Comparison of ENCODE assay signal across 24 cellular contexts in genomic region chr6:11187301-11187700, GRCh38.
"Had no signal": no experiment of that assay in that cellular context is flagged by ENCODE, and none has a peak within 500 bp of the region (broad histone marks: within the 10 kb centered on the region; RNA-seq: fewer than 3 reads in every experiment).

No MANE protein-coding gene starts in this region.

- H3K36me3 ChIP-seq: pancreas had no signal

- H3K27me3 ChIP-seq: adrenal gland, gastroesophageal sphincter, heart right ventricle, neutrophil, pancreas had no signal

- H3K4me1 ChIP-seq: adrenal gland, heart right ventricle, lower lobe of right lung had no signal

- ATAC-seq: activated CD4-positive, alpha-beta T cell treated with anti-CD3 and anti-CD28 coated beads for 36 hours; activated T-helper 17 cell treated with anti-CD3 and anti-CD28 coated beads, Interleukin-2, amount 50 U/mL, for 72 hours; esophagus mucosa; gastroesophageal sphincter; heart right ventricle; lower lobe of right lung; right cardiac atrium; stimulated activated memory B cell treated with anti-CD40 and anti-IgM and Interleukin-4, amounts not matched to agents 10 μg/mL and 1 μg/mL and 100 μg/mL, for 72 hours had no signal

- DNase-seq: activated B cell treated with CpG ODN at 0.5 μM for 24 hours; activated CD4-positive, alpha-beta T cell treated with anti-CD3 and anti-CD28 coated beads for 36 hours; activated CD4-positive, alpha-beta T cell treated with anti-CD3 and anti-CD28 coated beads, Interleukin-2, amount 50 U/mL, for 4 hours; activated CD8-positive, alpha-beta memory T cell treated with anti-CD3 and anti-CD28 coated beads for 24 hours; activated CD8-positive, alpha-beta memory T cell treated with anti-CD3 and anti-CD28 coated beads, Interleukin-2, amount 50 U/mL, for 4 hours; activated T-cell treated with anti-CD3 and anti-CD28 coated beads, Interleukin-2, amount 50 U/mL, for 24 hours; adrenal gland; central memory CD4-positive, alpha-beta T cell; effector memory CD4-positive, alpha-beta T cell; heart right ventricle; kidney; lower lobe of right lung; pancreas; right cardiac atrium; stimulated activated CD4-positive, alpha-beta T cell treated with anti-CD3 and anti-CD28 coated beads, Interleukin-1b, Interleukin-23, amount 100 ng/mL, for 48 hours; T-helper 1 cell; trophoblast cell had no signal

- H3K27me3 Mint-ChIP-seq: activated B cell treated with CpG ODN at 0.5 μM for 24 hours; activated CD4-positive, alpha-beta T cell treated with anti-CD3 and anti-CD28 coated beads for 36 hours; activated naive CD8-positive, alpha-beta T cell; activated T-cell treated with anti-CD3 and anti-CD28 coated beads, Interleukin-2, amount 50 U/mL, for 24 hours; activated T-helper 17 cell treated with anti-CD3 and anti-CD28 coated beads, Interleukin-2, amount 50 U/mL, for 72 hours; stimulated activated memory B cell treated with anti-CD40 and anti-IgM and Interleukin-4, amounts not matched to agents 10 μg/mL and 1 μg/mL and 100 μg/mL, for 72 hours had no signal

- H3K4me1 Mint-ChIP-seq: activated B cell treated with CpG ODN at 0.5 μM for 24 hours; activated CD4-positive, alpha-beta T cell treated with anti-CD3 and anti-CD28 coated beads for 36 hours; activated T-helper 17 cell treated with anti-CD3 and anti-CD28 coated beads, Interleukin-2, amount 50 U/mL, for 72 hours; nephron; stimulated activated memory B cell treated with anti-CD40 and anti-IgM and Interleukin-4, amounts not matched to agents 10 μg/mL and 1 μg/mL and 100 μg/mL, for 72 hours had no signal

- H3K27ac ChIP-seq: adrenal gland, gastroesophageal sphincter, heart right ventricle, lower lobe of right lung, neutrophil had no signal

- H3K4me3 Mint-ChIP-seq: activated B cell treated with CpG ODN at 0.5 μM for 24 hours; activated CD4-positive, alpha-beta T cell treated with anti-CD3 and anti-CD28 coated beads for 36 hours; activated naive CD8-positive, alpha-beta T cell; activated T-cell treated with anti-CD3 and anti-CD28 coated beads, Interleukin-2, amount 50 U/mL, for 24 hours; activated T-helper 17 cell treated with anti-CD3 and anti-CD28 coated beads, Interleukin-2, amount 50 U/mL, for 72 hours; nephron; stimulated activated memory B cell treated with anti-CD40 and anti-IgM and Interleukin-4, amounts not matched to agents 10 μg/mL and 1 μg/mL and 100 μg/mL, for 72 hours had no signal

- H3K27ac Mint-ChIP-seq: activated B cell treated with CpG ODN at 0.5 μM for 24 hours; activated CD4-positive, alpha-beta T cell treated with anti-CD3 and anti-CD28 coated beads for 36 hours; activated T-cell treated with anti-CD3 and anti-CD28 coated beads, Interleukin-2, amount 50 U/mL, for 24 hours; stimulated activated memory B cell treated with anti-CD40 and anti-IgM and Interleukin-4, amounts not matched to agents 10 μg/mL and 1 μg/mL and 100 μg/mL, for 72 hours had no signal

- H3K9me3 Mint-ChIP-seq: activated B cell treated with CpG ODN at 0.5 μM for 24 hours had no signal

- H3K9me3 ChIP-seq: adrenal gland, gastroesophageal sphincter, lower lobe of right lung, neutrophil, pancreas had no signal

- H3K4me3 ChIP-seq: adrenal gland, gastroesophageal sphincter, heart right ventricle, lower lobe of right lung, pancreas had no signal
